In the genomic region with DNA sequence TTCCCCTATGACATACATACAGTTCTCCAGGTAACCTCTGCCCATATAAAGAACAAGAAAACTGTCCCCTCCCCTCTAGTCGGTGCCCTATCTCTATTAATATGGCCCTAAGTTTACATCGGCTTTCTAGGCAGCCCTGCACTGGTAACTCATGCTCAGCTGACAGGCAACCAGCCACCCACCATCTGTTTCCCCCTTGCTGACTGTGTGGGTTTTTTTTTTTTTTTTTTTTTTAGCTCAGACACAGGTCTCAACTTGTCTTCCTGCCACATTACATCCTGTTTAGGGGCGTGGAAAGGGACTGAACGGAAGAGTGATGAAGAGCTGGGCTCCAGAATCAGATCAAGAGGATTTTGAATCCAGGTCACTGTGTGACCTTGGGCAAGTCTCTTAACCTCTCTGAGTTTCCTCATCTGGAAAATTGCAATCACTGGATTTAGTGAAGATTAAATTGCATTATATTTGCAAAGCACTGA, we compare ENCODE assay signal across 8 cellular contexts. TPM values are rescaled to one million over a fixed set of nuclear protein-coding genes. Genes with fewer than 3 reads are reported as not detected.
DNase-seq lines count a peak whose midpoint lies in the region; ATAC-seq and TF ChIP-seq lines count a peak whose summit lies in the region.

No MANE protein-coding gene starts in this region.

- H3K4me3 Mint-ChIP-seq in T-cell: peak overlapping the region; percentile 50 to 98 (median 80)

- no peaks in the 10 kb centered on the region for H3K27me3 Mint-ChIP-seq in T-cell

- H3K9me3 Mint-ChIP-seq in T-cell: no peaks in the 10 kb centered on the region

- no peaks in the 10 kb centered on the region for H3K4me1 ChIP-seq in sigmoid colon

- intact Hi-C loops in sigmoid colon (cut with DNase I): no loop called here

- no peaks in the 10 kb centered on the region for H3K9me3 ChIP-seq in sigmoid colon

- no peaks in the 10 kb centered on the region for H3K36me3 ChIP-seq in sigmoid colon

- TF ChIP-seq EP300 in sigmoid colon (IDR thresholded peaks at IDR 0.05): no peak

- no peak for TF ChIP-seq POLR2A in sigmoid colon (IDR thresholded peaks at IDR 0.05)

- peak; percentile 39 for ATAC-seq in HG02938 (IDR thresholded peaks at IDR 0.05; ENCODE audit: unreplicated experiment)
- ATAC-seq in T-cell (replicated peaks in 1 of 4): peak; percentile 79 to 86 (median 82)
- ATAC-seq in HG02623 (IDR thresholded peaks at IDR 0.05; ENCODE audit: unreplicated experiment): no peak

- CTCF ChIA-PET in T-cell (lab: Charles Lee): interaction anchor here (0.6 to 3.6 kb wide), 15 partner anchors 9 to 1633 kb away, joined by 3 to 60 read pairs (median 8); a partner anchor contains a TSS

- POLR2A ChIA-PET in T-cell (lab: Charles Lee): interaction anchor here (0.6 to 2.0 kb wide), 11 partner anchors 8 to 900 kb away, joined by 3 to 27 read pairs (median 6); a partner anchor contains a TSS

- H3K36me3 Mint-ChIP-seq in T-cell: peaks cover 57% of the 10 kb centered on the region

- WGBS in sigmoid colon, 2 donors: 33 to 63% methylated on average over 4 of the region's 4 CpGs

- peak; percentile 89 for DNase-seq in GM12864 (ENCODE audit: low read depth)
- DNase-seq in T-cell: peak; percentile 32 to 86 (median 74)
- peak; percentile 88 for DNase-seq in central memory CD4-positive, alpha-beta T cell
- DNase-seq in stimulated activated CD8-positive, alpha-beta memory T cell treated with anti-CD3 and anti-CD28 coated beads, Interleukin-4, amount 100 ng/mL, for 48 hours: peak; percentile 67
- DNase-seq in sigmoid colon: no peak
- no peak for DNase-seq in HuH-7.5 (ENCODE audit: low spot score)

- peak overlapping the region; percentile 96 to 98 for H3K27ac Mint-ChIP-seq in T-cell

- peaks cover 96 to 99% (median 99%) of the 10 kb centered on the region in 3 donors for H3K4me1 Mint-ChIP-seq in T-cell

- no peak for TF ChIP-seq CTCF in GM12864 (IDR thresholded peaks at IDR 0.05; ENCODE audit: low read depth, low read length, missing control alignments)
- no peak for TF ChIP-seq CTCF in sigmoid colon (IDR thresholded peaks at IDR 0.05)

- H3K27me3 ChIP-seq in sigmoid colon: no peaks in the 10 kb centered on the region

- H3K4me3 ChIP-seq in GM12864 (ENCODE audit: low read depth, low read length) (peak overlapping the region; percentile 27), sigmoid colon (no peak overlapping the region)

- peak overlapping the region in 1 of 4 donors; percentile 30 for H3K27ac ChIP-seq in sigmoid colon

RNA-seq across cellular contexts. Expression of a gene that starts 14.0 kb away (rescaled TPM):
- total RNA-seq in T-cell (100 to 1,000 TPM; 529 to 586 (median 559) TPM), sigmoid colon (10 to 100 TPM; 30.2 to 49.6 (median 42.8) TPM)
- 100 to 1,000 TPM in 2 of 3 donors, 10 to 100 TPM in 1; 35.4 to 219 (median 132) TPM for polyA plus RNA-seq in sigmoid colon

RNA-seq across cellular contexts. Expression of a gene that starts 20.2 kb away (rescaled TPM):
- total RNA-seq in T-cell (1 to 10 TPM in 2 of 5 donors, under 1 TPM in 3; 0.20 to 5.5 (median 0.60) TPM), sigmoid colon (under 1 TPM in 2 of 4 donors, not detected in 2; 0.36 to 0.54 TPM)
- under 1 TPM in 1 of 3 donors, not detected in 2; 0.09 TPM for polyA plus RNA-seq in sigmoid colon

Comparison
In these comparisons a context has a peak if more than half of its experiments do, and no peak if none do; other contexts are left out.
1. DNase-seq: peak in GM12864 (single experiment), T-cell (34 of 34), central memory CD4-positive, alpha-beta T cell (single experiment) and stimulated activated CD8-positive, alpha-beta memory T cell treated with anti-CD3 and anti-CD28 coated beads, Interleukin-4, amount 100 ng/mL, for 48 hours (single experiment); none in sigmoid colon (single experiment) and HuH-7.5 (single experiment).
2. RNA of a gene that starts 14.0 kb away (total RNA-seq): 529 to 586 TPM in T-cell; 30.2 to 49.6 TPM in sigmoid colon; every median in the first group is over 10 times any median in the second.